1 cellular context compared by ENCODE assay signal in genomic region chr12:131928080-131928764, GRCh38.
TF ChIP-seq lines count a peak whose summit lies in the region.

No MANE protein-coding gene starts in this region.

TF ChIP-seq in K562, 482 proteins besides CTCF, POLR2A, EP300 and RAD21 (continued from another document and continues in another):
- TF ChIP-seq HBP1 (CRISPR knock-in tag; IDR thresholded peaks at IDR 0.05): 0 out of 2 replicates have a peak, but pooled peaks have one; percentile 23
- TF ChIP-seq HDAC6 (IDR thresholded peaks at IDR 0.05; ENCODE audit: low read depth, low read length): no peak
- TF ChIP-seq SAP30 (IDR thresholded peaks at IDR 0.05; ENCODE audit: borderline replicate concordance, insufficient read depth, low read depth, low read length, poor library complexity, severe bottlenecking): no peak
- TF ChIP-seq BRD4 (IDR thresholded peaks at IDR 0.05): no peak
- TF ChIP-seq MITF (IDR thresholded peaks at IDR 0.05): no peak
- TF ChIP-seq GABPB1 (CRISPR knock-in tag; IDR thresholded peaks at IDR 0.05): no peak
- no peak for TF ChIP-seq ZNF224 (CRISPR knock-in tag; IDR thresholded peaks at IDR 0.05)
- TF ChIP-seq NONO (IDR thresholded peaks at IDR 0.05; ENCODE audit: low read depth in 2 of 2, low read length in 1 of 2): no peak
- no peak for TF ChIP-seq NCOA4 (IDR thresholded peaks at IDR 0.05; ENCODE audit: partially characterized antibody)
- peak; percentile 81 for TF ChIP-seq ETV5 (CRISPR knock-in tag; IDR thresholded peaks at IDR 0.05; ENCODE audit: low read depth)
- TF ChIP-seq RCOR1 (IDR thresholded peaks at IDR 0.05; ENCODE audit: borderline replicate concordance in 1 of 2, low read depth in 2 of 2, low read length in 2 of 2): no peak
- 0 out of 2 replicates have a peak, but pooled peaks have one; percentile 42 for TF ChIP-seq SMARCA4 (IDR thresholded peaks at IDR 0.05)
- no peak for TF ChIP-seq POLR2AphosphoS2 (IDR thresholded peaks at IDR 0.05; ENCODE audit: low read length)
- no peak for TF ChIP-seq RHOXF2B (CRISPR knock-in tag; conservative IDR thresholded peaks at IDR 0.05)
- 0 out of 2 replicates have a peak, but pooled peaks have one; percentile 48 for TF ChIP-seq SMARCE1 (IDR thresholded peaks at IDR 0.05)
- TF ChIP-seq PHB2 (IDR thresholded peaks at IDR 0.05; ENCODE audit: low read depth): no peak
- TF ChIP-seq XRCC4 (IDR thresholded peaks at IDR 0.05; ENCODE audit: extremely low read depth, insufficient read depth, insufficient read length): no peak
- TF ChIP-seq ZNF143 (CRISPR knock-in tag; IDR thresholded peaks at IDR 0.05): no peak
- TF ChIP-seq CREB1 (IDR thresholded peaks at IDR 0.05): no peak
- TF ChIP-seq CREB1 (CRISPR knock-in tag; IDR thresholded peaks at IDR 0.05): 0 out of 2 replicates have a peak, but pooled peaks have one; percentile 2
- TF ChIP-seq CAMTA2 (CRISPR knock-in tag; conservative IDR thresholded peaks at IDR 0.05): no peak
- TF ChIP-seq CREB3 (tag; conservative IDR thresholded peaks at IDR 0.05; ENCODE audit: low read depth): no peak
- peak; percentile 6 for TF ChIP-seq SUPT5H (IDR thresholded peaks at IDR 0.05)
- no peak for TF ChIP-seq CEBPG (CRISPR knock-in tag; IDR thresholded peaks at IDR 0.05)
- no peak for TF ChIP-seq CEBPG (tag; conservative IDR thresholded peaks at IDR 0.05 in 1 of 2, IDR thresholded peaks at IDR 0.05 in 1 of 2)
- TF ChIP-seq GTF3C2 (IDR thresholded peaks at IDR 0.05; ENCODE audit: borderline replicate concordance, extremely low read depth, insufficient read length): no peak
- TF ChIP-seq ZBTB5 (IDR thresholded peaks at IDR 0.05): no peak
- TF ChIP-seq ZBTB17 (CRISPR knock-in tag; IDR thresholded peaks at IDR 0.05): no peak
- no peak for TF ChIP-seq LARP7 (IDR thresholded peaks at IDR 0.05)
- no peak for TF ChIP-seq ZNF134 (CRISPR knock-in tag; conservative IDR thresholded peaks at IDR 0.05)
- no peak for TF ChIP-seq PHB (CRISPR knock-in tag; IDR thresholded peaks at IDR 0.05)
- no peak for TF ChIP-seq ZFP91 (CRISPR knock-in tag; IDR thresholded peaks at IDR 0.05)
- TF ChIP-seq GTF2B (IDR thresholded peaks at IDR 0.05; ENCODE audit: extremely low read depth, insufficient read length): no peak
- no peak for TF ChIP-seq DLX4 (CRISPR knock-in tag; IDR thresholded peaks at IDR 0.05)
- no peak for TF ChIP-seq CEBPZ (IDR thresholded peaks at IDR 0.05; ENCODE audit: borderline replicate concordance, low read depth, low read length)
- no peak for TF ChIP-seq PHF21A (IDR thresholded peaks at IDR 0.05; ENCODE audit: borderline replicate concordance, low read depth)
- TF ChIP-seq ADNP (tag; IDR thresholded peaks at IDR 0.05): no peak
- no peak for TF ChIP-seq CBX3 (IDR thresholded peaks at IDR 0.05; ENCODE audit: borderline replicate concordance in 1 of 2, low read length in 2 of 2)
- TF ChIP-seq ZNF395 (CRISPR knock-in tag; IDR thresholded peaks at IDR 0.05): no peak
- no peak for TF ChIP-seq HMGXB4 (CRISPR knock-in tag; IDR thresholded peaks at IDR 0.05)
- no peak for TF ChIP-seq RNF219 (CRISPR knock-in tag; IDR thresholded peaks at IDR 0.05)
